ENCODE assay signal across 13 cellular contexts in genomic region chr20:11267762-11268335, GRCh38.
DNase-seq lines count a peak whose midpoint lies in the region; ATAC-seq, FAIRE-seq and TF ChIP-seq lines count a peak whose summit lies in the region.
"Had no signal": no experiment of that assay in that cellular context is flagged by ENCODE, and none has a peak within 500 bp of the region (broad histone marks: within the 10 kb centered on the region; RNA-seq: fewer than 3 reads in every experiment).

No MANE protein-coding gene starts in this region.

- H3K56ac ChIP-seq in IMR-90 (ENCODE audit: extremely low read depth, insufficient read depth, low read length) (no peak overlapping the region; the same call in 1 of the 2 replicates), H1 (replicated peaks; ENCODE audit: insufficient read length, low read depth, low read length) (no peak overlapping the region)

- H3K9ac ChIP-seq in BLaER1 treated with 17β-estradiol and CSF1 and Interleukin-3, amounts not matched to agents 10 nM and 100 nM: no peak overlapping the region
- H3K9ac ChIP-seq in IMR-90 (ENCODE audit: low read depth, low read length) (no peak overlapping the region), H1 (replicated peaks in 1 of 4; ENCODE audit: extremely low read depth in 1 of 4, low read depth in 3 of 4, low read length in 3 of 4) (no peak overlapping the region; a peak in 1 of 7 replicates)

- H3K23me2 ChIP-seq in H1 (ENCODE audit: low read depth, low read length): no peaks in the 10 kb centered on the region

- H4K91ac ChIP-seq in IMR-90 (ENCODE audit: insufficient read depth, low read depth, low read length): peak overlapping the region; percentile 78
- H4K91ac ChIP-seq in H1 (replicated peaks; ENCODE audit: insufficient read length, low read length): peak overlapping the region; percentile 85

- peaks cover 0 to 39% (median 16%) of the 10 kb centered on the region in 10 experiments; a peak in 13 of 20 replicates for H3K4me1 ChIP-seq in BLaER1 treated with 17β-estradiol and CSF1 and Interleukin-3, amounts not matched to agents 10 nM and 100 nM
- H3K4me1 ChIP-seq in IMR-90 (ENCODE audit: control insufficient read depth, insufficient read depth, low read length) (peaks cover 4% of the 10 kb centered on the region), H1 (replicated peaks in 1 of 4; ENCODE audit: control insufficient read depth in 3 of 4, insufficient read depth in 4 of 4, low read length in 3 of 4) (peaks cover 3 to 15% (median 9%) of the 10 kb centered on the region in 4 experiments)

- H2BK20ac ChIP-seq in IMR-90 (ENCODE audit: low read depth, low read length) (peak overlapping the region; percentile 40), H1 (ENCODE audit: low read length) (peak overlapping the region; percentile 43; the same call in 1 of the 2 replicates)

- no peak for FAIRE-seq in H1 (lab: Jason Lieb, UNC)

- peak overlapping the region; percentile 90 for H2BK12ac ChIP-seq in H1 (ENCODE audit: low read depth, low read length)

- no peak for TF ChIP-seq POLR2A in IMR-90 (IDR thresholded peaks at IDR 0.05; ENCODE audit: low read depth, low read length)
- no peak for TF ChIP-seq POLR2A in H1 (IDR thresholded peaks at IDR 0.05; ENCODE audit: control extremely low read depth in 1 of 2, low read depth in 2 of 2, low read length in 2 of 2)

- dilution Hi-C loops in IMR-90 (cut with HindIII; ENCODE audit: low sequenced_read_pairs, unreplicated experiment): no loop called here

- H4K8ac ChIP-seq in IMR-90 (ENCODE audit: low read depth in 2 of 2, low read length in 2 of 2) (peak overlapping the region in 1 of 2 experiments; percentile 75; a peak in 3 of 4 replicates), H1 (ENCODE audit: extremely low read depth, insufficient read depth, low read length) (no peak overlapping the region)

- H4K5ac ChIP-seq in IMR-90 (ENCODE audit: low read depth, low read length): peak overlapping the region; percentile 16; the same call in 1 of the 2 replicates
- H4K5ac ChIP-seq in H1 (ENCODE audit: insufficient read length, low read depth, low read length): no peak overlapping the region

- ATAC-seq in IMR-90 (ENCODE audit: low read depth): peak; percentile 9; the same call in 1 of the 2 replicates
- no peak for ATAC-seq in stimulated activated naive CD8-positive, alpha-beta T cell treated with anti-CD3 and anti-CD28 coated beads, Interleukin-15, Interleukin-2, amounts not matched to agents 100 U/mL and 50 U/mL, for 24 hours
- ATAC-seq in GM19023 (IDR thresholded peaks at IDR 0.05; ENCODE audit: unreplicated experiment): no peak
- no peak for ATAC-seq in GM21447 (IDR thresholded peaks at IDR 0.05; ENCODE audit: unreplicated experiment)
- ATAC-seq: naive thymus-derived CD8-positive, alpha-beta T cell had no signal

- H2BK15ac ChIP-seq in IMR-90 (ENCODE audit: low read depth, low read length): peak overlapping the region; percentile 83; the same call in 2 of the 3 replicates
- no peak overlapping the region for H2BK15ac ChIP-seq in H1 (ENCODE audit: low read length)

- H3K4me3 ChIP-seq in BLaER1 treated with 17β-estradiol and CSF1 and Interleukin-3, amounts not matched to agents 10 nM and 100 nM: no peak overlapping the region
- H3K4me3 ChIP-seq in IMR-90 (ENCODE audit: insufficient read depth, low read depth, low read length) (no peak overlapping the region), H1 (ENCODE audit: extremely low read depth in 1 of 4, insufficient read depth in 2 of 4, low read depth in 3 of 4, low read length in 4 of 4) (no peak overlapping the region)
- H3K4me3 ChIP-seq: spleen had no signal

- no TSS peak for BruUV-seq in IMR-90 (replicated peaks; lab: Mats Ljungman, UMichigan)

- 0 out of 4 replicates have a peak, but pooled peaks cover 0 to 3% of the 10 kb centered on the region in 2 experiments for H3K79me1 ChIP-seq in IMR-90 (ENCODE audit: low read depth in 1 of 2, low read length in 2 of 2)
- H3K79me1 ChIP-seq in H1 (ENCODE audit: low read depth, low read length): no peaks in the 10 kb centered on the region

- H3K79me2 ChIP-seq in H1 (ENCODE audit: control insufficient read depth in 1 of 2, insufficient read depth in 2 of 2, low read length in 2 of 2): no peaks in the 10 kb centered on the region

- intact Hi-C loops in IMR-90 (cut with micrococcal nuclease): loop anchor here (2.0 to 10.0 kb wide), 3 partner anchors 51 to 593 kb away; no protein-coding TSS in a partner anchor

- H3K9me3 Mint-ChIP-seq in nephron: no peaks in the 10 kb centered on the region
- H3K9me3 Mint-ChIP-seq: activated T-helper 17 cell treated with anti-CD3 and anti-CD28 coated beads, Interleukin-2, amount 50 U/mL, for 72 hours had no signal

- H3K36me3 ChIP-seq in BLaER1 treated with 17β-estradiol and CSF1 and Interleukin-3, amounts not matched to agents 10 nM and 100 nM: no peaks in the 10 kb centered on the region
- H3K36me3 ChIP-seq in IMR-90 (ENCODE audit: control insufficient read depth, insufficient read depth, low read length) (no peaks in the 10 kb centered on the region), H1 (ENCODE audit: control insufficient read depth in 2 of 4, insufficient read depth in 4 of 4, low read length in 3 of 4) (no peaks in the 10 kb centered on the region)
- H3K36me3 ChIP-seq: spleen had no signal

- H3K9me3 ChIP-seq in BLaER1 treated with 17β-estradiol and CSF1 and Interleukin-3, amounts not matched to agents 10 nM and 100 nM (replicated peaks in 1 of 11): no peaks in the 10 kb centered on the region
- H3K9me3 ChIP-seq in IMR-90 (ENCODE audit: control insufficient read depth, insufficient read depth, low read length) (no peaks in the 10 kb centered on the region), H1 (ENCODE audit: insufficient read depth in 2 of 2, low read depth in 1 of 2, low read length in 1 of 2) (no peaks in the 10 kb centered on the region)
- H3K9me3 ChIP-seq: spleen had no signal

- H2AFZ ChIP-seq in IMR-90 (replicated peaks; ENCODE audit: low read length, poor library complexity) (peak overlapping the region; percentile 44), H1 (ENCODE audit: low read length) (peak overlapping the region; percentile 64; the same call in 1 of the 2 replicates)

- peak overlapping the region; percentile 87 for H2AK5ac ChIP-seq in IMR-90 (ENCODE audit: low read depth, low read length)
- no peak overlapping the region for H2AK5ac ChIP-seq in H1 (ENCODE audit: low read depth, low read length)

- TF ChIP-seq CTCF in IMR-90 (conservative IDR thresholded peaks at IDR 0.05; ENCODE audit: low read depth, low read length): no peak
- TF ChIP-seq CTCF in H1 (IDR thresholded peaks at IDR 0.05; ENCODE audit: control extremely low read depth in 1 of 3, insufficient read depth in 1 of 3, low read depth in 1 of 3, low read length in 3 of 3): no peak
- no peak for TF ChIP-seq CTCF in nephron (IDR thresholded peaks at IDR 0.05; ENCODE audit: unreplicated experiment in 3 of 3)

- H3K23ac ChIP-seq in IMR-90 (ENCODE audit: low read depth, low read length) (peak overlapping the region; percentile 34; the same call in 1 of the 2 replicates), H1 (ENCODE audit: insufficient read length) (no peak overlapping the region)

- peak overlapping the region in 1 of 11 experiments; percentile 19; a peak in 1 of 22 replicates for H3K27ac ChIP-seq in BLaER1 treated with 17β-estradiol and CSF1 and Interleukin-3, amounts not matched to agents 10 nM and 100 nM
- H3K27ac ChIP-seq in IMR-90 (ENCODE audit: insufficient read depth, low read length) (peak overlapping the region; percentile 31; the same call in 1 of the 2 replicates), H1 (ENCODE audit: low read depth, low read length) (no peak overlapping the region)

- 69% methylated on average over 2 of the region's 4 CpGs; no CpG with 5 or more reads in 1 of the 2 experiments for WGBS in IMR-90 (ENCODE audit: extremely low coverage in 2 of 2, insufficient read length in 1 of 2), 2 experiments
- 91% methylated on average over 4 of the region's 4 CpGs; no CpG with 5 or more reads in 1 of the 2 experiments for WGBS in H1 (ENCODE audit: extremely low coverage in 1 of 2, insufficient coverage in 1 of 2, insufficient read length in 1 of 2, insufficient replicate concordance in 2 of 2, low coverage in 1 of 2, low lambda C conversion rate in 2 of 2, missing lambda C conversion rate in 1 of 2), 2 experiments

- H2AK9ac ChIP-seq in IMR-90 (replicated peaks; ENCODE audit: low read depth, low read length, poor library complexity): no peak overlapping the region

- TF ChIP-seq EP300 in H1 (IDR thresholded peaks at IDR 0.05; ENCODE audit: borderline replicate concordance in 1 of 2, low read depth in 2 of 2, low read length in 2 of 2): no peak

- CTCF ChIA-PET in IMR-90 (lab: Yijun Ruan, JAX) (interaction anchor here (0.5 to 1.5 kb wide), 7 partner anchors 51 to 657 kb away, joined by 3 to 5 read pairs (median 3); no protein-coding TSS in a partner anchor), H1 (lab: Charles Lee; ENCODE audit: partially characterized antibody) (interaction anchor here (0.6 to 2.3 kb wide), 5 partner anchors 10 to 148 kb away, joined by 3 to 6 read pairs (median 3); no protein-coding TSS in a partner anchor)

- H3K36me3 Mint-ChIP-seq in nephron (ENCODE audit: low read depth): no peaks in the 10 kb centered on the region
- H3K36me3 Mint-ChIP-seq: naive thymus-derived CD8-positive, alpha-beta T cell had no signal

- peak overlapping the region; percentile 64 for H3K18ac ChIP-seq in IMR-90 (ENCODE audit: low read depth, low read length)
- H3K18ac ChIP-seq in H1 (ENCODE audit: extremely low read depth, low read length): no peak overlapping the region

- H3K9me1 ChIP-seq in IMR-90 (ENCODE audit: insufficient read depth, low read length): peaks cover 5% of the 10 kb centered on the region

- peak overlapping the region; percentile 91 to 97 (median 94) for H3K27ac Mint-ChIP-seq in nephron
- H3K27ac Mint-ChIP-seq: activated T-helper 17 cell treated with anti-CD3 and anti-CD28 coated beads, Interleukin-2, amount 50 U/mL, for 72 hours; naive thymus-derived CD8-positive, alpha-beta T cell had no signal

- TF ChIP-seq RAD21 in IMR-90 (IDR thresholded peaks at IDR 0.05; ENCODE audit: low read length): no peak
- no peak for TF ChIP-seq RAD21 in H1 (IDR thresholded peaks at IDR 0.05 in 1 of 2, conservative IDR thresholded peaks at IDR 0.05 in 1 of 2; ENCODE audit: low read depth in 2 of 2, low read length in 2 of 2)

- no peak for DNase-seq in IMR-90
- DNase-seq in H1 (ENCODE audit: low read depth in 1 of 2, low spot score in 2 of 2): no peak
- DNase-seq in stimulated activated naive CD8-positive, alpha-beta T cell treated with anti-CD3 and anti-CD28 coated beads, Interleukin-15, Interleukin-2, amounts not matched to agents 100 U/mL and 50 U/mL, for 24 hours: no peak
- no peak for DNase-seq in activated CD8-positive, alpha-beta memory T cell treated with anti-CD3 and anti-CD28 coated beads for 24 hours
- DNase-seq: naive thymus-derived CD8-positive, alpha-beta T cell; NCI-H1694; spleen; T-helper 1 cell had no signal

- peak overlapping the region; percentile 66 for H3K14ac ChIP-seq in IMR-90 (replicated peaks; ENCODE audit: low read depth, low read length)
- no peak overlapping the region for H3K14ac ChIP-seq in H1 (ENCODE audit: insufficient read length)

- H3K4me1 Mint-ChIP-seq in nephron: peaks cover 58% of the 10 kb centered on the region
- H3K4me1 Mint-ChIP-seq: activated T-helper 17 cell treated with anti-CD3 and anti-CD28 coated beads, Interleukin-2, amount 50 U/mL, for 72 hours; naive thymus-derived CD8-positive, alpha-beta T cell had no signal

- in situ Hi-C loops in IMR-90 (cut with MboI; ENCODE audit: low sequenced_read_pairs): no loop called here

- no peaks in the 10 kb centered on the region for H3K27me3 ChIP-seq in BLaER1 treated with 17β-estradiol and CSF1 and Interleukin-3, amounts not matched to agents 10 nM and 100 nM
- H3K27me3 ChIP-seq in IMR-90 (ENCODE audit: control insufficient read depth, insufficient read depth, low read length): no peaks in the 10 kb centered on the region
- H3K27me3 ChIP-seq in H1 (replicated peaks in 1 of 4; ENCODE audit: control insufficient read depth in 3 of 4, extremely low read depth in 1 of 4, insufficient read depth in 3 of 4, low read length in 3 of 4): no peaks in the 10 kb centered on the region
- H3K27me3 ChIP-seq: spleen had no signal

- H2BK5ac ChIP-seq in IMR-90 (ENCODE audit: low read depth, low read length, poor library complexity, severe bottlenecking): peak overlapping the region; percentile 30
- H2BK5ac ChIP-seq in H1 (ENCODE audit: low read depth, low read length): no peak overlapping the region

- H4K20me1 ChIP-seq in BLaER1 treated with 17β-estradiol and CSF1 and Interleukin-3, amounts not matched to agents 10 nM and 100 nM: no peaks in the 10 kb centered on the region
- H4K20me1 ChIP-seq in IMR-90 (ENCODE audit: insufficient read depth, low read length) (no peaks in the 10 kb centered on the region), H1 (replicated peaks in 1 of 2; ENCODE audit: control insufficient read depth in 1 of 2, insufficient read depth in 2 of 2, low read length in 2 of 2) (no peaks in the 10 kb centered on the region)

- peaks cover 4% of the 10 kb centered on the region for H3K27me3 Mint-ChIP-seq in nephron (ENCODE audit: low read depth)
- H3K27me3 Mint-ChIP-seq: activated T-helper 17 cell treated with anti-CD3 and anti-CD28 coated beads, Interleukin-2, amount 50 U/mL, for 72 hours had no signal

- peak overlapping the region in 9 of 11 experiments; percentile 11 to 84 (median 57); a peak in 15 of 22 replicates for H3K4me2 ChIP-seq in BLaER1 treated with 17β-estradiol and CSF1 and Interleukin-3, amounts not matched to agents 10 nM and 100 nM
- no peak overlapping the region for H3K4me2 ChIP-seq in IMR-90 (ENCODE audit: low read depth, low read length)
- H3K4me2 ChIP-seq in H1 (ENCODE audit: insufficient read depth in 1 of 2, low read depth in 2 of 2, low read length in 2 of 2): no peak overlapping the region

- POLR2A ChIA-PET in IMR-90 (lab: Charles Lee; ENCODE audit: unreplicated experiment) (interaction anchor here (0.6 kb wide), 2 partner anchors 48 to 291 kb away, joined by 3 to 8 read pairs; no protein-coding TSS in a partner anchor), H1 (lab: Charles Lee; ENCODE audit: partially characterized antibody) (interaction anchor here (0.6 kb wide), 1 partner anchor 673 kb away, joined by 4 read pairs; no protein-coding TSS in a partner anchor)

- no peak overlapping the region for H3K4me3 Mint-ChIP-seq in nephron
- H3K4me3 Mint-ChIP-seq: activated T-helper 17 cell treated with anti-CD3 and anti-CD28 coated beads, Interleukin-2, amount 50 U/mL, for 72 hours; naive thymus-derived CD8-positive, alpha-beta T cell had no signal

- H2BK120ac ChIP-seq in IMR-90 (ENCODE audit: low read depth, low read length) (peak overlapping the region; percentile 54), H1 (replicated peaks; ENCODE audit: low read depth, low read length) (peak overlapping the region; percentile 72)

- H3K4ac ChIP-seq in IMR-90 (ENCODE audit: low read depth, low read length): peak overlapping the region; percentile 83
- H3K4ac ChIP-seq in H1 (replicated peaks; ENCODE audit: insufficient read length, low read depth, low read length): no peak overlapping the region

Comparison
In these comparisons a context has a peak if more than half of its experiments do, and no peak if none do; other contexts are left out.
1. H3K4me2 ChIP-seq: peak in BLaER1 treated with 17β-estradiol and CSF1 and Interleukin-3, amounts not matched to agents 10 nM and 100 nM (9 of 11); none in IMR-90 (single experiment) and H1 (0 of 2).